Comparison of ENCODE assay signal across 10 cellular contexts in genomic region chr19:39319892-39320168, GRCh38. TPM values are rescaled to one million over a fixed set of nuclear protein-coding genes. Genes with fewer than 3 reads are reported as not detected.
A peak's percentile ranks its signal among the peaks of the same experiment; 100 is the strongest.
DNase-seq lines count a peak whose midpoint lies in the region; ATAC-seq, FAIRE-seq and TF ChIP-seq lines count a peak whose summit lies in the region.
"Had no signal": no experiment of that assay in that cellular context is flagged by ENCODE, and none has a peak within 500 bp of the region (broad histone marks: within the 10 kb centered on the region; RNA-seq: fewer than 3 reads in every experiment).

No MANE protein-coding gene starts in this region.

- no peaks in the 10 kb centered on the region for H3F3A ChIP-seq in neural cell (ENCODE audit: insufficient read depth, low read length, poor library complexity, severe bottlenecking)

- H3K27me3 ChIP-seq in KMS-11 (ENCODE audit: insufficient read depth, low read depth): no peaks in the 10 kb centered on the region
- peaks cover 3% of the 10 kb centered on the region for H3K27me3 ChIP-seq in mammary epithelial cell (ENCODE audit: insufficient read depth, low read length)
- H3K27me3 ChIP-seq in neural cell (ENCODE audit: insufficient read depth, low read depth, low read length): no peaks in the 10 kb centered on the region
- H3K27me3 ChIP-seq in small intestine (ENCODE audit: control insufficient read depth in 2 of 2, insufficient read depth in 2 of 2, low read length in 2 of 2): no peaks in the 10 kb centered on the region

- H3K4me3 ChIP-seq in KMS-11 (IDR thresholded peaks at IDR 0.05; ENCODE audit: insufficient read depth, low read depth, low read length) (no peak overlapping the region), mammary epithelial cell (replicated peaks in 1 of 3; ENCODE audit: insufficient read depth in 1 of 3, low read depth in 2 of 3, low read length in 3 of 3) (peak overlapping the region in 1 of 3 experiments; percentile 57), neural cell (ENCODE audit: low read length) (peak overlapping the region; percentile 88), small intestine (ENCODE audit: low read depth in 1 of 2, low read length in 2 of 2) (peak overlapping the region in 1 of 2 donors; percentile 64)

- H3K9ac ChIP-seq in KMS-11 (peak overlapping the region; percentile 78), mammary epithelial cell (ENCODE audit: insufficient read depth, low read length) (no peak overlapping the region), neural cell (ENCODE audit: low read length) (peak overlapping the region; percentile 83)

- dilution Hi-C loops in mammary epithelial cell (cut with HindIII; ENCODE audit: low sequenced_read_pairs): no loop called here

- H3K27ac ChIP-seq in KMS-11 (no peak overlapping the region), mammary epithelial cell (ENCODE audit: insufficient read depth, low read depth, low read length) (no peak overlapping the region), neural cell (ENCODE audit: low read length) (no peak overlapping the region), small intestine (ENCODE audit: low read depth in 1 of 2, low read length in 1 of 2) (no peak overlapping the region)

- no peaks in the 10 kb centered on the region for H3K9me3 ChIP-seq in mammary epithelial cell (replicated peaks; ENCODE audit: insufficient read depth, low read length)
- H3K9me3 ChIP-seq in neural cell (ENCODE audit: low read length): no peaks in the 10 kb centered on the region
- H3K9me3 ChIP-seq in small intestine (ENCODE audit: control insufficient read depth, low read depth): no peaks in the 10 kb centered on the region

- H3K4me2 ChIP-seq in KMS-11 (peak overlapping the region; percentile 88), mammary epithelial cell (ENCODE audit: insufficient read depth, low read depth, low read length) (peak overlapping the region; percentile 97), neural cell (ENCODE audit: low read length) (peak overlapping the region; percentile 53)

- no peak for TF ChIP-seq EP300 in neural cell (conservative IDR thresholded peaks at IDR 0.05; ENCODE audit: poor library complexity, severe bottlenecking)

- peak overlapping the region; percentile 66 to 88 for H3K4me3 Mint-ChIP-seq in CD14-positive monocyte

- peaks cover 22 to 33% (median 32%) of the 10 kb centered on the region in 3 donors for H3K27me3 Mint-ChIP-seq in CD14-positive monocyte (ENCODE audit: low read depth in 3 of 3)

- peaks cover 19 to 38% of the 10 kb centered on the region in 2 donors for H3K36me3 Mint-ChIP-seq in CD14-positive monocyte

- CTCF ChIA-PET in mammary epithelial cell (lab: Charles Lee; ENCODE audit: low non-redundant PET): no interaction called here

- peaks cover 18% of the 10 kb centered on the region for H3K4me1 Mint-ChIP-seq in CD14-positive monocyte

- FAIRE-seq in small intestine (lab: Jason Lieb, UNC): no peak
- FAIRE-seq: islet of Langerhans had no signal

- intact Hi-C loops in CD14-positive monocyte (cut with micrococcal nuclease) (loop anchor here in 1 of 2 donors (10.0 kb wide), 1 partner anchor 105 kb away; no protein-coding TSS in a partner anchor), mammary epithelial cell (cut with micrococcal nuclease) (no loop called here), head of caudate nucleus (cut with DNase I) (no loop called here)

- H3K4me1 ChIP-seq in KMS-11 (ENCODE audit: low read depth, poor library complexity, severe bottlenecking) (peaks cover 19% of the 10 kb centered on the region), mammary epithelial cell (ENCODE audit: insufficient read depth, low read length) (peaks cover 5% of the 10 kb centered on the region), small intestine (ENCODE audit: control insufficient read depth in 2 of 2, insufficient read depth in 1 of 2, low read depth in 1 of 2, low read length in 1 of 2) (no peaks in the 10 kb centered on the region)

- H3K79me2 ChIP-seq in KMS-11 (ENCODE audit: insufficient read depth, low read depth) (peaks cover 17% of the 10 kb centered on the region), mammary epithelial cell (ENCODE audit: insufficient read depth, low read length) (no peaks in the 10 kb centered on the region), neural cell (replicated peaks; ENCODE audit: insufficient read depth, low read length) (no peaks in the 10 kb centered on the region)

- no TSS peak for BruUV-seq in mammary epithelial cell (replicated peaks; lab: Mats Ljungman, UMichigan)

- WGBS in mammary epithelial cell (ENCODE audit: low coverage, missing lambda C conversion rate): 80% methylated on average over 1 of the region's 10 CpGs
- WGBS in small intestine, 3 donors: 22 to 42% (median 36%) methylated on average over 7 to 8 of the region's 10 CpGs

- ATAC-seq in HG03457 (IDR thresholded peaks at IDR 0.05; ENCODE audit: unreplicated experiment): no peak

- no peaks in the 10 kb centered on the region for H3K9me2 ChIP-seq in neural cell (ENCODE audit: insufficient read depth, low read length)

- TF ChIP-seq CTCF in CD14-positive monocyte (IDR thresholded peaks at IDR 0.05) (no peak), KMS-11 (conservative IDR thresholded peaks at IDR 0.05; ENCODE audit: low read depth, low read length) (no peak), mammary epithelial cell (conservative IDR thresholded peaks at IDR 0.05 in 1 of 2, IDR thresholded peaks at IDR 0.05 in 1 of 2; ENCODE audit: extremely low read depth in 1 of 2, insufficient read depth in 1 of 2, low read depth in 1 of 2, low read length in 2 of 2) (no peak), neural cell (IDR thresholded peaks at IDR 0.05; ENCODE audit: poor library complexity, severe bottlenecking) (no peak)

- TF ChIP-seq RAD21 in neural cell (conservative IDR thresholded peaks at IDR 0.05): no peak

- H2AFZ ChIP-seq in KMS-11 (ENCODE audit: low read depth): peak overlapping the region; percentile 81
- peak overlapping the region; percentile 89 for H2AFZ ChIP-seq in mammary epithelial cell (ENCODE audit: low read depth, low read length)
- H2AFZ ChIP-seq in neural cell (ENCODE audit: low read depth, low read length): peak overlapping the region; percentile 45

- no peaks in the 10 kb centered on the region; the same call in 1 of the 2 replicates for H3K36me3 ChIP-seq in KMS-11 (ENCODE audit: insufficient read depth)
- no peaks in the 10 kb centered on the region for H3K36me3 ChIP-seq in mammary epithelial cell (ENCODE audit: insufficient read depth, low read length)
- H3K36me3 ChIP-seq in neural cell (ENCODE audit: insufficient read depth, low read length): no peaks in the 10 kb centered on the region
- H3K36me3 ChIP-seq in small intestine (ENCODE audit: control insufficient read depth in 2 of 2, insufficient read depth in 2 of 2, low read length in 2 of 2): peaks cover 0 to 2% of the 10 kb centered on the region in 2 donors

- no peaks in the 10 kb centered on the region for H4K20me1 ChIP-seq in KMS-11 (ENCODE audit: insufficient read depth)
- no peaks in the 10 kb centered on the region for H4K20me1 ChIP-seq in mammary epithelial cell (ENCODE audit: insufficient read depth, low read length)
- no peaks in the 10 kb centered on the region for H4K20me1 ChIP-seq in neural cell (ENCODE audit: insufficient read depth)

- DNase-seq in CD14-positive monocyte (ENCODE audit: low spot score) (no peak), mammary epithelial cell (no peak), NCI-H128 (lab: John Stamatoyannopoulos, UW; ENCODE audit: unreplicated experiment) (no peak), small intestine (no peak), head of caudate nucleus (no peak)
- DNase-seq: NCI-H510A had no signal

- H3K9me3 Mint-ChIP-seq in CD14-positive monocyte: peaks cover 0 to 7% (median 3%) of the 10 kb centered on the region in 7 donors

- peak overlapping the region in 1 of 7 donors; percentile 17 for H3K27ac Mint-ChIP-seq in CD14-positive monocyte

- in situ Hi-C loops in mammary epithelial cell (cut with MboI; ENCODE audit: low sequenced_read_pairs in 2 of 2): loop anchor here (5.0 to 10.0 kb wide), 2 partner anchors 48 to 355 kb away; no protein-coding TSS in a partner anchor

TF ChIP-seq in neural cell, 6 proteins besides CTCF, POLR2A, EP300 and RAD21:
- TF ChIP-seq MXI1 (conservative IDR thresholded peaks at IDR 0.05; ENCODE audit: poor library complexity, severe bottlenecking) (no peak), SMC3 (conservative IDR thresholded peaks at IDR 0.05; ENCODE audit: poor library complexity) (no peak)
TF ChIP-seq in neural cell: peak in this region for 0.

RNA-seq across cellular contexts. Expression of gene LRFN1, which starts 0.8 kb away (rescaled TPM):
- 1 to 10 TPM; 1.1 to 1.9 TPM for polyA plus RNA-seq in CD14-positive monocyte
- total RNA-seq in mammary epithelial cell: 1 to 10 TPM in 1 of 2 donors, under 1 TPM in 1; 0.50 to 1.2 TPM
- polyA plus RNA-seq in mammary epithelial cell: 0.20 TPM
- not detected for polyA minus RNA-seq in mammary epithelial cell
- polyA plus RNA-seq in neural cell: 1.9 and 2.2 TPM in 2 replicates
- polyA minus RNA-seq in neural cell: 8.5 and 9.5 TPM in 2 replicates
- under 1 TPM in 2 of 3 donors, not detected in 1; 0.27 to 0.76 TPM for polyA plus RNA-seq in small intestine

RNA-seq across cellular contexts. Expression of gene GMFG, which starts 16.0 kb away (rescaled TPM):
- polyA plus RNA-seq in CD14-positive monocyte (1,000 to 10,000 TPM; 1,536 to 1,874 TPM), mammary epithelial cell (0.17 TPM), neural cell (0.35 TPM in 1 of 2 replicates, not detected in the other), small intestine (10 to 100 TPM in 2 of 3 donors, 1 to 10 TPM in 1; 8.1 to 46.2 (median 35.7) TPM)
- not detected for total RNA-seq in mammary epithelial cell
- polyA minus RNA-seq in mammary epithelial cell (not detected), neural cell (not detected in 2 replicates)

RNA-seq across cellular contexts. Expression of gene SAMD4B, which starts 22.4 kb away (rescaled TPM):
- polyA plus RNA-seq in CD14-positive monocyte (1 to 10 TPM; 4.5 to 5.6 TPM), mammary epithelial cell (54.1 TPM), neural cell (17.9 and 19.3 TPM in 2 replicates), small intestine (10 to 100 TPM; 37.8 to 63.9 (median 49.6) TPM)
- 10 to 100 TPM; 54.3 to 95.2 TPM for total RNA-seq in mammary epithelial cell
- polyA minus RNA-seq in mammary epithelial cell (144 TPM), neural cell (46.1 and 46.7 TPM in 2 replicates)

RNA-seq across cellular contexts. Expression of gene IFNL1, which starts 23.6 kb away (rescaled TPM):
- polyA plus RNA-seq in CD14-positive monocyte: not detected
- not detected for total RNA-seq in mammary epithelial cell
- polyA plus RNA-seq in mammary epithelial cell: not detected
- polyA minus RNA-seq in mammary epithelial cell: not detected
- polyA plus RNA-seq in neural cell: not detected in 2 replicates
- polyA minus RNA-seq in neural cell: not detected in 2 replicates
- polyA plus RNA-seq in small intestine: not detected

RNA-seq across cellular contexts. Expression of gene IFNL2, which starts 51.6 kb away (rescaled TPM):
- polyA plus RNA-seq in CD14-positive monocyte (not detected), mammary epithelial cell (not detected), neural cell (not detected in 2 replicates), small intestine (not detected)
- total RNA-seq in mammary epithelial cell: not detected
- polyA minus RNA-seq in mammary epithelial cell (not detected), neural cell (not detected in 2 replicates)

Comparison
In these comparisons a context has a peak if more than half of its experiments do, and no peak if none do; other contexts are left out.
1. RNA of gene GMFG, which starts 16.0 kb away (polyA plus RNA-seq): 1,536 to 1,874 TPM in CD14-positive monocyte; 8.1 to 46.2 TPM in small intestine, 0.35 TPM in neural cell and 0.17 TPM in mammary epithelial cell (single experiment); every median in the first group is over 10 times any median in the second.
2. Peak in every context shown above with its lines, with median percentiles within 50 percentile points of each other: H2AFZ ChIP-seq and H3K4me2 ChIP-seq.